20 cellular contexts compared by ENCODE assay signal in genomic region chr3:150612494-150612893, GRCh38. TPM values are rescaled to one million over a fixed set of nuclear protein-coding genes. Genes with fewer than 3 reads are reported as not detected.
A peak's percentile ranks its signal among the peaks of the same experiment; 100 is the strongest.
DNase-seq lines count a peak whose midpoint lies in the region; ATAC-seq and TF ChIP-seq lines count a peak whose summit lies in the region.
"Had no signal": no experiment of that assay in that cellular context is flagged by ENCODE, and none has a peak within 500 bp of the region (broad histone marks: within the 10 kb centered on the region; RNA-seq: fewer than 3 reads in every experiment).

No MANE protein-coding gene starts in this region.

- no peaks in the 10 kb centered on the region for H3K9me3 ChIP-seq in spleen
- H3K9me3 ChIP-seq: HAP-1 had no signal

- H3K27ac ChIP-seq in spleen: no peak overlapping the region

- H3K4me1 ChIP-seq in spleen: peaks cover 16 to 81% (median 55%) of the 10 kb centered on the region in 6 donors

- no peaks in the 10 kb centered on the region for H3K27me3 ChIP-seq in spleen (replicated peaks in 1 of 7)

- H3K4me3 Mint-ChIP-seq in activated CD4-positive, alpha-beta T cell treated with anti-CD3 and anti-CD28 coated beads, Interleukin-2, amount 10 ng/mL, durations not matched to agents 24 days and 14 days: no peak overlapping the region
- no peak overlapping the region for H3K4me3 Mint-ChIP-seq in natural killer cell treated with Interleukin-12 subunit alpha and Interleukin-12 subunit beta and Interleukin-15 and Interleukin-18, amount 100 ng/mL, for 72 hours
- H3K4me3 Mint-ChIP-seq in natural killer cell: no peak overlapping the region
- no peak overlapping the region for H3K4me3 Mint-ChIP-seq in activated naive CD8-positive, alpha-beta T cell treated with anti-CD3 and anti-CD28 coated beads, Interleukin-2, amount 50 U/mL, for 24 hours
- no peak overlapping the region for H3K4me3 Mint-ChIP-seq in stimulated activated effector memory CD8-positive, alpha-beta T cell treated with anti-CD3 and anti-CD28 coated beads, Interleukin-12 subunit alpha, Interleukin-12 subunit beta, amount 100 ng/mL, for 72 hours
- H3K4me3 Mint-ChIP-seq: CD14-positive monocyte had no signal

- intact Hi-C loops in activated CD4-positive, alpha-beta T cell treated with anti-CD3 and anti-CD28 coated beads, Interleukin-2, amount 10 ng/mL, durations not matched to agents 24 days and 14 days (cut with micrococcal nuclease): loop anchor here (5.0 kb wide), 1 partner anchor 40 kb away; no protein-coding TSS in a partner anchor
- intact Hi-C loops in natural killer cell (cut with micrococcal nuclease) (no loop called here), spleen (cut with DNase I; ENCODE audit: low total_unique reads) (no loop called here)

- no peak for ATAC-seq in natural killer cell treated with Interleukin-12 subunit alpha and Interleukin-12 subunit beta and Interleukin-15 and Interleukin-18, amount 100 ng/mL, for 72 hours
- ATAC-seq in natural killer cell (no peak), HG02623 (IDR thresholded peaks at IDR 0.05; ENCODE audit: unreplicated experiment) (no peak)
- ATAC-seq in activated naive CD8-positive, alpha-beta T cell treated with anti-CD3 and anti-CD28 coated beads, Interleukin-2, amount 50 U/mL, for 24 hours: no peak
- ATAC-seq in stimulated activated effector memory CD8-positive, alpha-beta T cell treated with anti-CD3 and anti-CD28 coated beads, Interleukin-12 subunit alpha, Interleukin-12 subunit beta, amount 100 ng/mL, for 72 hours: no peak

- 76 to 97% (median 89%) methylated on average over 1 of the region's 1 CpG for WGBS in spleen, 5 donors

- H3K36me3 Mint-ChIP-seq in activated CD4-positive, alpha-beta T cell treated with anti-CD3 and anti-CD28 coated beads, Interleukin-2, amount 10 ng/mL, durations not matched to agents 24 days and 14 days (ENCODE audit: low read depth): peaks cover 53% of the 10 kb centered on the region
- H3K36me3 Mint-ChIP-seq in natural killer cell treated with Interleukin-12 subunit alpha and Interleukin-12 subunit beta and Interleukin-15 and Interleukin-18, amount 100 ng/mL, for 72 hours: peaks cover 21% of the 10 kb centered on the region
- no peaks in the 10 kb centered on the region for H3K36me3 Mint-ChIP-seq in natural killer cell
- H3K36me3 Mint-ChIP-seq in activated naive CD8-positive, alpha-beta T cell treated with anti-CD3 and anti-CD28 coated beads, Interleukin-2, amount 50 U/mL, for 24 hours (ENCODE audit: low read depth): peaks cover 43% of the 10 kb centered on the region
- peaks cover 60% of the 10 kb centered on the region for H3K36me3 Mint-ChIP-seq in stimulated activated effector memory CD8-positive, alpha-beta T cell treated with anti-CD3 and anti-CD28 coated beads, Interleukin-12 subunit alpha, Interleukin-12 subunit beta, amount 100 ng/mL, for 72 hours

- H3K4me3 ChIP-seq in spleen: no peak overlapping the region
- H3K4me3 ChIP-seq: HAP-1 had no signal

- no peak for DNase-seq in activated CD4-positive, alpha-beta T cell treated with anti-CD3 and anti-CD28 coated beads, Interleukin-2, amount 10 ng/mL, durations not matched to agents 24 days and 14 days
- DNase-seq in activated CD4-positive, alpha-beta T cell treated with anti-CD3 and anti-CD28 coated beads, Interleukin-2, amount 50 U/mL, for 48 hours: no peak
- DNase-seq in natural killer cell treated with Interleukin-12 subunit alpha and Interleukin-12 subunit beta and Interleukin-15 and Interleukin-18, amount 100 ng/mL, for 72 hours (ENCODE audit: low spot score): no peak
- DNase-seq in natural killer cell (no peak), spleen (no peak)
- no peak for DNase-seq in activated naive CD8-positive, alpha-beta T cell treated with anti-CD3 and anti-CD28 coated beads, Interleukin-2, amount 50 U/mL, for 24 hours
- no peak for DNase-seq in stimulated activated effector memory CD8-positive, alpha-beta T cell treated with anti-CD3 and anti-CD28 coated beads, Interleukin-12 subunit alpha, Interleukin-12 subunit beta, amount 100 ng/mL, for 72 hours (ENCODE audit: low spot score in 2 of 2)
- DNase-seq: 8988T, COR-L47, DMS 273 treated with DMSO at 0.1 percent for 48 hours, DND-41, NCI-H1105, NCI-H1694, NCI-H2081 treated with DMSO at 0.1 percent for 48 hours, NCI-H748 treated with DMSO at 0.1 percent for 48 hours, OCI-M1, SHP77 had no signal

- TF ChIP-seq CTCF in natural killer cell (IDR thresholded peaks at IDR 0.05): no peak
- no peak for TF ChIP-seq CTCF in spleen (IDR thresholded peaks at IDR 0.05 in 8 of 11, conservative IDR thresholded peaks at IDR 0.05 in 3 of 11)

- H3K36me3 ChIP-seq in spleen: peaks cover 0 to 29% (median 12%) of the 10 kb centered on the region in 6 donors

- no peak for TF ChIP-seq POLR2A in spleen (IDR thresholded peaks at IDR 0.05)

- no peaks in the 10 kb centered on the region for H3K27me3 Mint-ChIP-seq in activated CD4-positive, alpha-beta T cell treated with anti-CD3 and anti-CD28 coated beads, Interleukin-2, amount 10 ng/mL, durations not matched to agents 24 days and 14 days
- no peaks in the 10 kb centered on the region for H3K27me3 Mint-ChIP-seq in natural killer cell treated with Interleukin-12 subunit alpha and Interleukin-12 subunit beta and Interleukin-15 and Interleukin-18, amount 100 ng/mL, for 72 hours
- no peaks in the 10 kb centered on the region for H3K27me3 Mint-ChIP-seq in natural killer cell (ENCODE audit: low read depth in 2 of 2)
- no peaks in the 10 kb centered on the region for H3K27me3 Mint-ChIP-seq in activated naive CD8-positive, alpha-beta T cell treated with anti-CD3 and anti-CD28 coated beads, Interleukin-2, amount 50 U/mL, for 24 hours

- peak overlapping the region; percentile 3 for H3K27ac Mint-ChIP-seq in activated CD4-positive, alpha-beta T cell treated with anti-CD3 and anti-CD28 coated beads, Interleukin-2, amount 10 ng/mL, durations not matched to agents 24 days and 14 days
- peak overlapping the region; percentile 9 to 49 for H3K27ac Mint-ChIP-seq in natural killer cell treated with Interleukin-12 subunit alpha and Interleukin-12 subunit beta and Interleukin-15 and Interleukin-18, amount 100 ng/mL, for 72 hours
- peak overlapping the region in 1 of 2 donors; percentile 79 for H3K27ac Mint-ChIP-seq in natural killer cell
- peak overlapping the region; percentile 42 for H3K27ac Mint-ChIP-seq in activated naive CD8-positive, alpha-beta T cell treated with anti-CD3 and anti-CD28 coated beads, Interleukin-2, amount 50 U/mL, for 24 hours
- no peak overlapping the region for H3K27ac Mint-ChIP-seq in stimulated activated effector memory CD8-positive, alpha-beta T cell treated with anti-CD3 and anti-CD28 coated beads, Interleukin-12 subunit alpha, Interleukin-12 subunit beta, amount 100 ng/mL, for 72 hours

- no peaks in the 10 kb centered on the region for H3K9me3 Mint-ChIP-seq in activated CD4-positive, alpha-beta T cell treated with anti-CD3 and anti-CD28 coated beads, Interleukin-2, amount 10 ng/mL, durations not matched to agents 24 days and 14 days
- H3K9me3 Mint-ChIP-seq in natural killer cell treated with Interleukin-12 subunit alpha and Interleukin-12 subunit beta and Interleukin-15 and Interleukin-18, amount 100 ng/mL, for 72 hours: no peaks in the 10 kb centered on the region
- no peaks in the 10 kb centered on the region for H3K9me3 Mint-ChIP-seq in natural killer cell
- peaks cover 4% of the 10 kb centered on the region for H3K9me3 Mint-ChIP-seq in activated naive CD8-positive, alpha-beta T cell treated with anti-CD3 and anti-CD28 coated beads, Interleukin-2, amount 50 U/mL, for 24 hours
- peaks cover 2% of the 10 kb centered on the region for H3K9me3 Mint-ChIP-seq in stimulated activated effector memory CD8-positive, alpha-beta T cell treated with anti-CD3 and anti-CD28 coated beads, Interleukin-12 subunit alpha, Interleukin-12 subunit beta, amount 100 ng/mL, for 72 hours

- peaks cover 53% of the 10 kb centered on the region for H3K4me1 Mint-ChIP-seq in activated CD4-positive, alpha-beta T cell treated with anti-CD3 and anti-CD28 coated beads, Interleukin-2, amount 10 ng/mL, durations not matched to agents 24 days and 14 days
- H3K4me1 Mint-ChIP-seq in natural killer cell treated with Interleukin-12 subunit alpha and Interleukin-12 subunit beta and Interleukin-15 and Interleukin-18, amount 100 ng/mL, for 72 hours (ENCODE audit: low read depth in 2 of 2): peaks cover 50 to 68% of the 10 kb centered on the region in 2 donors
- H3K4me1 Mint-ChIP-seq in natural killer cell: peaks cover 70 to 77% of the 10 kb centered on the region in 2 donors
- H3K4me1 Mint-ChIP-seq in activated naive CD8-positive, alpha-beta T cell treated with anti-CD3 and anti-CD28 coated beads, Interleukin-2, amount 50 U/mL, for 24 hours: peaks cover 63% of the 10 kb centered on the region
- peaks cover 66% of the 10 kb centered on the region for H3K4me1 Mint-ChIP-seq in stimulated activated effector memory CD8-positive, alpha-beta T cell treated with anti-CD3 and anti-CD28 coated beads, Interleukin-12 subunit alpha, Interleukin-12 subunit beta, amount 100 ng/mL, for 72 hours

RNA-seq across cellular contexts. Expression of gene SELENOT, which starts 9.4 kb away (rescaled TPM):
- 127 and 135 TPM in 2 replicates for total RNA-seq in activated CD4-positive, alpha-beta T cell treated with anti-CD3 and anti-CD28 coated beads, Interleukin-2, amount 10 ng/mL, durations not matched to agents 24 days and 14 days
- total RNA-seq in natural killer cell treated with Interleukin-12 subunit alpha and Interleukin-12 subunit beta and Interleukin-15 and Interleukin-18, amount 100 ng/mL, for 72 hours: 100 to 1,000 TPM in 1 of 2 donors, 10 to 100 TPM in 1; 72.4 to 147 TPM
- 100 to 1,000 TPM; 121 to 142 (median 133) TPM for total RNA-seq in natural killer cell
- total RNA-seq in spleen: 100 to 1,000 TPM in 5 of 7 donors, 10 to 100 TPM in 2; 98.2 to 180 (median 117) TPM
- polyA plus RNA-seq in spleen: 10 to 100 TPM; 34.6 to 71.7 (median 59.5) TPM
